8 cellular contexts compared by ENCODE assay signal in the genomic region with DNA sequence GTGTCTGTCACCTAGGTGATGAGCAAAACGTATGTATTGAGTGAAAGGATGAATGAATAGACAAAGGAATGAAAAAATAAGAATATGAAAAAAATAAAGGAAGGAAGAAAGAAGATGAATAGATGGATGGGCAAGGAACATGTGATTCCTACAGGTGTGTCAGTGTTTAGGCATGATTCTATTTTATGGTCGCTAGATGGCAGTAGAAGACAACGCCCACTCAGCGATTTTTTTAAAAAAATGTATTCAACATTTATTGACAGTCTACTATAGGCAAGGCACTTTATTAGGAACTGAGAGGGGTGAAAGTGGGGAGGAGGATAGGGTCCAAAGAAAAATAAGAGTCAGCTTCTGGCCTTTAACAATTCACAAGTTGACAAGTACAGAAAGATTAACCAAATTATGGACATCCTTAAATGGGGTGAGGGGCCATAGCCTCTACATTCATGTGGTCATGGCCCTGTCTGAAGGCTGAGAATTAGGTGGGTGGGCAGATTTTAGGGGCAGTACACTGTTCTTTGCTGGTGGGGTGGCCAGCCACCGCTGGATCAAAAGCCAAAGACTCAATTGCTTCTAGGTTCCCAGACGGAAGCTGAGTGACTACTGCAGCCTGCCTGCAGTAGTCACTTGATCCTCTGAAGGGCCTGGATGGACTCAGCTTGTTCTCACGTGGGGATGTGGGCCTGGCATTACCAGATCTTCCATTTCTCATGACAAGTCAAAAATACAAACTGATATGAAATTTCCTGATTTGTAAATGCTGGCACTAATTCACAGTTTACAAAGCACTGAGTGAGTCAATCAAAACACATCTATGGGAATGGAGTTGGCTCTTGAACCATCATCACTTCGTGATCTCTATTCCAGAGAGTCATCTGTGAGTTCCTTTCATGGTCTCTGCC.
DNase-seq lines count a peak whose midpoint lies in the region; ATAC-seq and TF ChIP-seq lines count a peak whose summit lies in the region.

No MANE protein-coding gene starts in this region.

- H3K4me1 ChIP-seq in Panc1 (ENCODE audit: control insufficient read depth, insufficient read depth, low read length): no peaks in the 10 kb centered on the region; the same call in 1 of the 2 replicates
- peaks cover 0 to 25% (median 15%) of the 10 kb centered on the region in 3 donors for H3K4me1 ChIP-seq in esophagus squamous epithelium
- H3K4me1 ChIP-seq in sigmoid colon: peaks cover 0 to 21% (median 13%) of the 10 kb centered on the region in 4 donors

- WGBS in esophagus squamous epithelium, 2 donors: 14 to 21% methylated on average over 8 of the region's 8 CpGs
- 17 to 26% methylated on average over 8 of the region's 8 CpGs for WGBS in sigmoid colon, 2 donors

- BruUV-seq in Panc1 (replicated peaks; lab: Mats Ljungman, UMichigan): no TSS peak

- TF ChIP-seq EP300 in sigmoid colon (IDR thresholded peaks at IDR 0.05): no peak

- ATAC-seq in Panc1 (no peak), GM18907 (IDR thresholded peaks at IDR 0.05; ENCODE audit: unreplicated experiment) (no peak)

- DNase-seq in DMS114 treated with DMSO at 0.1 percent for 48 hours (lab: John Stamatoyannopoulos, UW; ENCODE audit: unreplicated experiment): peak; percentile 20
- no peak for DNase-seq in HFF-Myc (ENCODE audit: extremely low read depth, low read depth)
- DNase-seq in Panc1 (ENCODE audit: low read depth, low spot score): no peak
- DNase-seq in esophagus squamous epithelium (lab: John Stamatoyannopoulos, UW): no peak
- no peak for DNase-seq in sigmoid colon
- no peak for DNase-seq in NCI-H1436 (lab: John Stamatoyannopoulos, UW)
- DNase-seq in putamen (ENCODE audit: low spot score): no peak

- H3K4me3 ChIP-seq in HFF-Myc (replicated peaks; ENCODE audit: low read depth, low read length): no peak overlapping the region
- no peak overlapping the region for H3K4me3 ChIP-seq in Panc1 (ENCODE audit: low read depth in 2 of 2, low read length in 2 of 2)
- no peak overlapping the region for H3K4me3 ChIP-seq in esophagus squamous epithelium
- no peak overlapping the region for H3K4me3 ChIP-seq in sigmoid colon

- CTCF ChIA-PET in Panc1 (lab: Charles Lee): interaction anchor here (0.5 to 0.7 kb wide), 2 partner anchors 447 to 677 kb away, joined by 3 to 5 read pairs; no protein-coding TSS in a partner anchor

- POLR2A ChIA-PET in Panc1 (lab: Charles Lee): no interaction called here

- TF ChIP-seq POLR2A in esophagus squamous epithelium (IDR thresholded peaks at IDR 0.05) (no peak), sigmoid colon (IDR thresholded peaks at IDR 0.05) (no peak)

- intact Hi-C loops in Panc1 (cut with micrococcal nuclease; ENCODE audit: unreplicated experiment): loop anchor here (5.0 to 10.0 kb wide), 2 partner anchors 82 to 679 kb away; no protein-coding TSS in a partner anchor
- intact Hi-C loops in esophagus squamous epithelium (cut with DNase I): no loop called here
- intact Hi-C loops in sigmoid colon (cut with DNase I): loop anchor here (2.0 to 10.0 kb wide), 3 partner anchors 82 to 679 kb away; no protein-coding TSS in a partner anchor

- peak; percentile 67 for TF ChIP-seq CTCF in HFF-Myc (IDR thresholded peaks at IDR 0.05; ENCODE audit: low read depth, low read length, missing control alignments)
- TF ChIP-seq CTCF in Panc1 (IDR thresholded peaks at IDR 0.05): peak; percentile 83
- peak; percentile 57 to 80 (median 69) for TF ChIP-seq CTCF in esophagus squamous epithelium (IDR thresholded peaks at IDR 0.05)
- TF ChIP-seq CTCF in sigmoid colon (IDR thresholded peaks at IDR 0.05): peak; percentile 30 to 76 (median 38)

- H3K27me3 ChIP-seq in Panc1 (ENCODE audit: control insufficient read depth, insufficient read depth, low read length): no peaks in the 10 kb centered on the region; the same call in 1 of the 2 replicates
- H3K27me3 ChIP-seq in esophagus squamous epithelium: peaks cover 0 to 10% (median 0%) of the 10 kb centered on the region in 4 donors
- H3K27me3 ChIP-seq in sigmoid colon: no peaks in the 10 kb centered on the region

- H3K9me3 ChIP-seq in Panc1 (ENCODE audit: control insufficient read depth, insufficient read depth, low read depth, low read length) (no peaks in the 10 kb centered on the region), esophagus squamous epithelium (no peaks in the 10 kb centered on the region), sigmoid colon (no peaks in the 10 kb centered on the region)

- no peaks in the 10 kb centered on the region for H3K36me3 ChIP-seq in Panc1 (ENCODE audit: control insufficient read depth, insufficient read depth, low read length)
- no peaks in the 10 kb centered on the region for H3K36me3 ChIP-seq in esophagus squamous epithelium
- H3K36me3 ChIP-seq in sigmoid colon: no peaks in the 10 kb centered on the region

- in situ Hi-C loops in Panc1 (cut with HindIII; ENCODE audit: low pct_unique_long_range_greater_than_20kb, low sequenced_read_pairs): no loop called here

- H3K27ac ChIP-seq in Panc1 (ENCODE audit: low read length): no peak overlapping the region
- H3K27ac ChIP-seq in esophagus squamous epithelium: no peak overlapping the region
- H3K27ac ChIP-seq in sigmoid colon: no peak overlapping the region
